8 cellular contexts compared by ENCODE assay signal in the genomic region with DNA sequence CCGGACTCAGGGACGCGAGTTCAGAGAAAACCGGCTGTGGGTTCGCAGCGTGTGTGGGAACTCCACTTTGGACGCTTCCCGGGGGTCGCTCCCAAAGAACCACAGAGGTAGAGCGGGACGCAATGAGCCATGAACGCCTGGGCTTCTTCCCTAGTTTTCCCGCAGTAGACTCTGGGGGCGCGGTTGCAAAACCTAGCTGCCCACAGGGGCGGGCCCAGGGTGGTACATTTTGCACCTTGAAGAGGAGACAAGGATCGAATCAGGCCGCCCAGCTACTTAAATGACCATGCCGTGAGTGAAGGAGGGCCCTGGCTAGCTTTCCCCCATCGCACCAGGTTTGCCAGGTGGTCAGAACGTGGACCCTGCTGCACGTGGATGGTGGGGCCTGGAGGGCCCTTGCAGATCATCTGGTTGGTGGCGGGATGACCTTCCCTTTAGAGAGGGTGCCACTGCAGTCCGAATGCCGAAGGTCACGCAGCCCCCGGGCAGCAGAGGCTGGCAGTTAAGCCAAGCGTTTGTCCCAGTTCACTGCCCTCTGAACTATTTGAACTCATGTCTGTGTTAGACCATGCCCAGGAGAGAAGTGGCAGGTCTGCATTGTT. TPM values are rescaled to one million over a fixed set of nuclear protein-coding genes. Genes with fewer than 3 reads are reported as not detected.
DNase-seq lines count a peak whose midpoint lies in the region; ATAC-seq and TF ChIP-seq lines count a peak whose summit lies in the region.

No MANE protein-coding gene starts in this region.

- no peak overlapping the region for H3K9ac ChIP-seq in rectal smooth muscle tissue (ENCODE audit: low read length)

- peaks cover 37% of the 10 kb centered on the region for H3K27me3 Mint-ChIP-seq in activated B cell treated with CpG ODN at 0.5 μM for 24 hours
- peaks cover 31% of the 10 kb centered on the region for H3K27me3 Mint-ChIP-seq in activated CD8-positive, alpha-beta T cell treated with anti-CD3 and anti-CD28 coated beads for 36 hours

- peak overlapping the region; percentile 82 to 83 for H3K27ac ChIP-seq in right atrium auricular region
- H3K27ac ChIP-seq in rectal smooth muscle tissue (ENCODE audit: low read depth, low read length): no peak overlapping the region

- DNase-seq in COLO668 (lab: John Stamatoyannopoulos, UW; ENCODE audit: unreplicated experiment): peak; percentile 51
- peak; percentile 44 for DNase-seq in HT-29 (ENCODE audit: low spot score)
- no peak for DNase-seq in activated B cell treated with CpG ODN at 0.5 μM for 24 hours
- DNase-seq in right atrium auricular region (ENCODE audit: low spot score): no peak
- DNase-seq in activated CD8-positive, alpha-beta T cell treated with anti-CD3 and anti-CD28 coated beads for 36 hours: no peak
- DNase-seq in NOMO-1 treated with dmso at 0.1 percent for 144 hours (lab: John Stamatoyannopoulos, UW; ENCODE audit: unreplicated experiment): no peak
- DNase-seq in NK-92 (lab: John Stamatoyannopoulos, UW; ENCODE audit: unreplicated experiment): no peak

- no peaks in the 10 kb centered on the region for H3K36me3 Mint-ChIP-seq in activated B cell treated with CpG ODN at 0.5 μM for 24 hours (ENCODE audit: low read depth)
- no peaks in the 10 kb centered on the region for H3K36me3 Mint-ChIP-seq in activated CD8-positive, alpha-beta T cell treated with anti-CD3 and anti-CD28 coated beads for 36 hours (ENCODE audit: low read depth)

- intact Hi-C loops in activated B cell treated with CpG ODN at 0.5 μM for 24 hours (cut with micrococcal nuclease): no loop called here
- intact Hi-C loops in activated CD8-positive, alpha-beta T cell treated with anti-CD3 and anti-CD28 coated beads for 36 hours (cut with micrococcal nuclease): no loop called here

- peak overlapping the region; percentile 35 for H3K4me3 Mint-ChIP-seq in activated B cell treated with CpG ODN at 0.5 μM for 24 hours
- no peak overlapping the region for H3K4me3 Mint-ChIP-seq in activated CD8-positive, alpha-beta T cell treated with anti-CD3 and anti-CD28 coated beads for 36 hours

- TF ChIP-seq CTCF in activated B cell treated with CpG ODN at 0.5 μM for 24 hours (IDR thresholded peaks at IDR 0.05) (no peak), right atrium auricular region (IDR thresholded peaks at IDR 0.05) (no peak)
- TF ChIP-seq CTCF in activated CD8-positive, alpha-beta T cell treated with anti-CD3 and anti-CD28 coated beads for 36 hours (IDR thresholded peaks at IDR 0.05): no peak

- H3K4me1 ChIP-seq in right atrium auricular region (peaks cover 0 to 7% of the 10 kb centered on the region in 2 donors), rectal smooth muscle tissue (ENCODE audit: control insufficient read depth, insufficient read depth, low read length) (no peaks in the 10 kb centered on the region)

- POLR2A ChIA-PET in activated B cell treated with CpG ODN at 0.5 μM for 24 hours (lab: Charles Lee): no interaction called here
- POLR2A ChIA-PET in activated CD8-positive, alpha-beta T cell treated with anti-CD3 and anti-CD28 coated beads for 36 hours (lab: Charles Lee): no interaction called here

- H3K4me3 ChIP-seq in right atrium auricular region (peak overlapping the region; percentile 69 to 80), rectal smooth muscle tissue (ENCODE audit: low read length) (peak overlapping the region; percentile 84)

- CTCF ChIA-PET in activated B cell treated with CpG ODN at 0.5 μM for 24 hours (lab: Charles Lee): no interaction called here
- CTCF ChIA-PET in activated CD8-positive, alpha-beta T cell treated with anti-CD3 and anti-CD28 coated beads for 36 hours (lab: Charles Lee): interaction anchor here (1.1 kb wide), 1 partner anchor 169 kb away, joined by 5 read pairs; no protein-coding TSS in a partner anchor

- H3K27me3 ChIP-seq in right atrium auricular region (no peaks in the 10 kb centered on the region), rectal smooth muscle tissue (ENCODE audit: control insufficient read depth, insufficient read depth, low read length) (no peaks in the 10 kb centered on the region)

- H3K9me3 Mint-ChIP-seq in activated B cell treated with CpG ODN at 0.5 μM for 24 hours: no peaks in the 10 kb centered on the region
- no peaks in the 10 kb centered on the region for H3K9me3 Mint-ChIP-seq in activated CD8-positive, alpha-beta T cell treated with anti-CD3 and anti-CD28 coated beads for 36 hours

- ATAC-seq in activated B cell treated with CpG ODN at 0.5 μM for 24 hours (ENCODE audit: low read depth): no peak
- ATAC-seq in activated CD8-positive, alpha-beta T cell treated with anti-CD3 and anti-CD28 coated beads for 36 hours: no peak

- no peaks in the 10 kb centered on the region for H3K36me3 ChIP-seq in right atrium auricular region
- H3K36me3 ChIP-seq in rectal smooth muscle tissue (ENCODE audit: control insufficient read depth, insufficient read depth, low read length): no peaks in the 10 kb centered on the region

- no peaks in the 10 kb centered on the region for H3K9me3 ChIP-seq in right atrium auricular region

- H3K27ac Mint-ChIP-seq in activated B cell treated with CpG ODN at 0.5 μM for 24 hours: no peak overlapping the region
- no peak overlapping the region for H3K27ac Mint-ChIP-seq in activated CD8-positive, alpha-beta T cell treated with anti-CD3 and anti-CD28 coated beads for 36 hours

- peaks cover 8% of the 10 kb centered on the region for H3K4me1 Mint-ChIP-seq in activated B cell treated with CpG ODN at 0.5 μM for 24 hours
- no peaks in the 10 kb centered on the region for H3K4me1 Mint-ChIP-seq in activated CD8-positive, alpha-beta T cell treated with anti-CD3 and anti-CD28 coated beads for 36 hours (ENCODE audit: low read depth)

RNA-seq across cellular contexts. Expression of a gene that starts 0.6 kb away (rescaled TPM):
- 4.5 and 4.7 TPM in 2 replicates for total RNA-seq in HT-29 (2014; rRNA removed; shearing (Covaris generic))
- total RNA-seq in activated B cell treated with CpG ODN at 0.5 μM for 24 hours (0.51 TPM in 1 of 2 replicates, not detected in the other), right atrium auricular region (1 to 10 TPM; 3.2 to 4.8 TPM)
- total RNA-seq in activated CD8-positive, alpha-beta T cell treated with anti-CD3 and anti-CD28 coated beads for 36 hours: not detected

Comparison
In these comparisons a context has a peak if more than half of its experiments do, and no peak if none do; other contexts are left out.
1. DNase-seq: peak in COLO668 (single experiment) and HT-29 (single experiment); none in activated B cell treated with CpG ODN at 0.5 μM for 24 hours (single experiment), right atrium auricular region (single experiment), activated CD8-positive, alpha-beta T cell treated with anti-CD3 and anti-CD28 coated beads for 36 hours (single experiment), NOMO-1 treated with dmso at 0.1 percent for 144 hours (single experiment) and NK-92 (single experiment).